In the genomic region with DNA sequence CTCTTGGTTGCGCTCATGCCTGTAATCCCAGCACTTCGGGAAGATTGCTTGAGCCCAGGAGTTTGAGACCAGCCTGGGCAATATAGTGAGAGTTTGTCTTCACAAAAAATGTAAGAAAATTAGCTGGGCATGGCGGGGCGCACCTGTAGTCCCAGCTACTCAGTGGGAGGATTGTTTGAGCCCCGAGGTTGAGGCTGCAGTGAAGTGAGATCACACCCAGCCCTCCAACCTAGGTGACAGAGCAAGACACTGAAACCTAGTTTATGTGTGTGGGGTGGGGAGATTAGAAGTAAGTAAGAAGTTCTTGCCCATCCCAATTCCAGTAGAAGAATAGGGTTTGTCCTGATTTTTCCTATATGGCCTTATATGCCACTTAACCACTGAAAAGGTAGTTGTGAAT, we compare ENCODE assay signal across 9 cellular contexts. TPM values are rescaled to one million over a fixed set of nuclear protein-coding genes. Genes with fewer than 3 reads are reported as not detected.
A peak's percentile ranks its signal among the peaks of the same experiment; 100 is the strongest.
DNase-seq lines count a peak whose midpoint lies in the region; ATAC-seq, FAIRE-seq and TF ChIP-seq lines count a peak whose summit lies in the region.
"Had no signal": no experiment of that assay in that cellular context is flagged by ENCODE, and none has a peak within 500 bp of the region (broad histone marks: within the 10 kb centered on the region; RNA-seq: fewer than 3 reads in every experiment).

No MANE protein-coding gene starts in this region.

- no peak overlapping the region for H4K91ac ChIP-seq in H1 (replicated peaks; ENCODE audit: insufficient read length, low read length)
- H4K91ac ChIP-seq in trophoblast cell (ENCODE audit: low read depth, low read length) = no peak overlapping the region

- TF ChIP-seq RAD21 in H1 (IDR thresholded peaks at IDR 0.05 in 1 of 2, conservative IDR thresholded peaks at IDR 0.05 in 1 of 2; ENCODE audit: low read depth in 2 of 2, low read length in 2 of 2) = no peak

- H4K5ac ChIP-seq in H1 (ENCODE audit: insufficient read length, low read depth, low read length) = no peak overlapping the region

- H3K79me2 ChIP-seq in DND-41 (ENCODE audit: insufficient read depth, low read length) (peaks cover 70% of the 10 kb centered on the region), H1 (ENCODE audit: control insufficient read depth in 1 of 2, insufficient read depth in 2 of 2, low read length in 2 of 2) (peaks cover 37 to 70% of the 10 kb centered on the region in 2 experiments), trophoblast cell (ENCODE audit: control insufficient read depth, insufficient read depth, low read length, poor library complexity) (peaks cover 14% of the 10 kb centered on the region)

- no peak for FAIRE-seq in H1 (lab: Jason Lieb, UNC)
- FAIRE-seq: GM19239 had no signal

- 92% methylated on average over 5 of the region's 5 CpGs; no CpG with 5 or more reads in 1 of the 2 experiments for WGBS in H1 (ENCODE audit: extremely low coverage in 1 of 2, insufficient coverage in 1 of 2, insufficient read length in 1 of 2, insufficient replicate concordance in 2 of 2, low coverage in 1 of 2, low lambda C conversion rate in 2 of 2, missing lambda C conversion rate in 1 of 2), 2 experiments
- no CpG with 5 or more reads among the region's 5 CpGs for WGBS in trophoblast cell (ENCODE audit: extremely low coverage, insufficient coverage, insufficient read length)

- H2BK120ac ChIP-seq in H1 (replicated peaks; ENCODE audit: low read depth, low read length) (no peak overlapping the region), trophoblast cell (ENCODE audit: insufficient read depth, low read length, poor library complexity) (no peak overlapping the region)

- H2AFZ ChIP-seq in DND-41 (ENCODE audit: low read depth, low read length) (no peak overlapping the region), H1 (ENCODE audit: low read length) (no peak overlapping the region), trophoblast cell (ENCODE audit: insufficient read depth, low read length, poor library complexity) (no peak overlapping the region)

- no peak overlapping the region for H3K23ac ChIP-seq in H1 (ENCODE audit: insufficient read length)
- no peak overlapping the region for H3K23ac ChIP-seq in trophoblast cell (ENCODE audit: low read length)

- peaks cover 69% of the 10 kb centered on the region for H3K36me3 ChIP-seq in DND-41 (ENCODE audit: insufficient read depth, low read length)
- H3K36me3 ChIP-seq in Panc1 (ENCODE audit: control insufficient read depth, insufficient read depth, low read length) = peaks cover 45% of the 10 kb centered on the region
- peaks cover 31 to 60% (median 49%) of the 10 kb centered on the region in 4 experiments for H3K36me3 ChIP-seq in H1 (ENCODE audit: control insufficient read depth in 2 of 4, insufficient read depth in 4 of 4, low read length in 3 of 4)
- H3K36me3 ChIP-seq in trophoblast cell (ENCODE audit: control insufficient read depth in 1 of 2, insufficient read depth in 2 of 2, low read length in 2 of 2) = peaks cover 5 to 31% of the 10 kb centered on the region in 2 experiments

- no peak overlapping the region for H2BK12ac ChIP-seq in H1 (ENCODE audit: low read depth, low read length)
- no peak overlapping the region for H2BK12ac ChIP-seq in trophoblast cell (ENCODE audit: low read length)

- TF ChIP-seq CTCF in DND-41 (IDR thresholded peaks at IDR 0.05; ENCODE audit: borderline replicate concordance, extremely low read depth, low read length, poor library complexity, severe bottlenecking) (no peak), Panc1 (IDR thresholded peaks at IDR 0.05) (no peak), H1 (IDR thresholded peaks at IDR 0.05; ENCODE audit: control extremely low read depth in 1 of 3, insufficient read depth in 1 of 3, low read depth in 1 of 3, low read length in 3 of 3) (no peak)

- H2BK5ac ChIP-seq in H1 (ENCODE audit: low read depth, low read length) = no peak overlapping the region
- H2BK5ac ChIP-seq in trophoblast cell (ENCODE audit: low read depth, low read length, poor library complexity) = no peak overlapping the region

- H3K14ac ChIP-seq in H1 (ENCODE audit: insufficient read length) = no peak overlapping the region
- H3K14ac ChIP-seq in trophoblast cell (ENCODE audit: low read length) = no peak overlapping the region

- H3K9ac ChIP-seq in DND-41 (ENCODE audit: low read depth, low read length) = peak overlapping the region; percentile 82
- H3K9ac ChIP-seq in H1 (replicated peaks in 1 of 4; ENCODE audit: extremely low read depth in 1 of 4, low read depth in 3 of 4, low read length in 3 of 4) = peak overlapping the region in 1 of 4 experiments; percentile 57; a peak in 5 of 7 replicates
- H3K9ac ChIP-seq in trophoblast cell (ENCODE audit: low read length) = no peak overlapping the region

- H3K27ac ChIP-seq in DND-41 (ENCODE audit: low read length) = peak overlapping the region; percentile 97; the same call in 1 of the 2 replicates
- peak overlapping the region; percentile 94 for H3K27ac ChIP-seq in Panc1 (ENCODE audit: low read length)
- H3K27ac ChIP-seq in H1 (ENCODE audit: low read depth, low read length) = peak overlapping the region; percentile 38; the same call in 1 of the 2 replicates
- no peak overlapping the region for H3K27ac ChIP-seq in trophoblast cell (ENCODE audit: low read depth, low read length)

- no peak for TF ChIP-seq POLR2A in H1 (IDR thresholded peaks at IDR 0.05; ENCODE audit: control extremely low read depth in 1 of 2, low read depth in 2 of 2, low read length in 2 of 2)

- H3K4me3 ChIP-seq in DND-41 (ENCODE audit: low read depth in 1 of 2, low read length in 2 of 2) (peak overlapping the region; percentile 78 to 83; a peak in 3 of 4 replicates), Panc1 (ENCODE audit: low read depth in 2 of 2, low read length in 2 of 2) (peak overlapping the region; percentile 99), H1 (ENCODE audit: extremely low read depth in 1 of 4, insufficient read depth in 2 of 4, low read depth in 3 of 4, low read length in 4 of 4) (peak overlapping the region; percentile 3 to 100 (median 98); a peak in 5 of 8 replicates), trophoblast cell (ENCODE audit: low read depth, low read length) (no peak overlapping the region)

- peaks cover 5% of the 10 kb centered on the region for H3K23me2 ChIP-seq in H1 (ENCODE audit: low read depth, low read length)

- H4K8ac ChIP-seq in H1 (ENCODE audit: extremely low read depth, insufficient read depth, low read length) (no peak overlapping the region), trophoblast cell (ENCODE audit: low read depth, low read length) (no peak overlapping the region)

- H3K4me2 ChIP-seq in DND-41 (ENCODE audit: insufficient read depth, low read length) (peak overlapping the region; percentile 76), H1 (ENCODE audit: insufficient read depth in 1 of 2, low read depth in 2 of 2, low read length in 2 of 2) (peak overlapping the region; percentile 71 to 77), trophoblast cell (ENCODE audit: low read length) (peak overlapping the region; percentile 11)

- no peak overlapping the region for H2BK15ac ChIP-seq in H1 (ENCODE audit: low read length)

- ATAC-seq in DND-41 (ENCODE audit: insufficient read depth, low read depth) (no peak), Panc1 (no peak), HG02642 (IDR thresholded peaks at IDR 0.05; ENCODE audit: poor library complexity, unreplicated experiment) (no peak), HG03045 (IDR thresholded peaks at IDR 0.05; ENCODE audit: unreplicated experiment) (no peak)

- H4K20me1 ChIP-seq in DND-41 (ENCODE audit: insufficient read depth, low read length) (peaks cover 66% of the 10 kb centered on the region), H1 (replicated peaks in 1 of 2; ENCODE audit: control insufficient read depth in 1 of 2, insufficient read depth in 2 of 2, low read length in 2 of 2) (peaks cover 26 to 31% of the 10 kb centered on the region in 2 experiments)

- peaks cover 59% of the 10 kb centered on the region for H3K4me1 ChIP-seq in DND-41 (ENCODE audit: insufficient read depth, low read length)
- peaks cover 20% of the 10 kb centered on the region for H3K4me1 ChIP-seq in Panc1 (ENCODE audit: control insufficient read depth, insufficient read depth, low read length)
- peaks cover 0 to 6% (median 3%) of the 10 kb centered on the region in 4 experiments; a peak in 4 of 7 replicates for H3K4me1 ChIP-seq in H1 (replicated peaks in 1 of 4; ENCODE audit: control insufficient read depth in 3 of 4, insufficient read depth in 4 of 4, low read length in 3 of 4)
- peaks cover 0 to 2% of the 10 kb centered on the region in 2 experiments for H3K4me1 ChIP-seq in trophoblast cell (ENCODE audit: control insufficient read depth in 1 of 2, insufficient read depth in 2 of 2, low read length in 2 of 2)

- no peak for TF ChIP-seq EP300 in H1 (IDR thresholded peaks at IDR 0.05; ENCODE audit: borderline replicate concordance in 1 of 2, low read depth in 2 of 2, low read length in 2 of 2)

- H3K27me3 ChIP-seq in DND-41 (ENCODE audit: insufficient read depth, low read length, poor library complexity) (no peaks in the 10 kb centered on the region), Panc1 (ENCODE audit: control insufficient read depth, insufficient read depth, low read length) (no peaks in the 10 kb centered on the region), H1 (replicated peaks in 1 of 4; ENCODE audit: control insufficient read depth in 3 of 4, extremely low read depth in 1 of 4, insufficient read depth in 3 of 4, low read length in 3 of 4) (no peaks in the 10 kb centered on the region; a peak in 1 of 7 replicates), trophoblast cell (ENCODE audit: insufficient read depth, low read length) (no peaks in the 10 kb centered on the region)

- POLR2A ChIA-PET in Panc1 (lab: Charles Lee) (no interaction called here), H1 (lab: Charles Lee; ENCODE audit: partially characterized antibody) (interaction anchor here (1.0 to 2.3 kb wide), 9 partner anchors 9 to 245 kb away, joined by 3 to 10 read pairs (median 4); no protein-coding TSS in a partner anchor)

- no peak overlapping the region for H3K56ac ChIP-seq in H1 (replicated peaks; ENCODE audit: insufficient read length, low read depth, low read length)

- CTCF ChIA-PET in Panc1 (lab: Charles Lee) = no interaction called here
- CTCF ChIA-PET in H1 (lab: Charles Lee; ENCODE audit: partially characterized antibody) = interaction anchor here (1.0 to 1.3 kb wide), 2 partner anchors 85 to 160 kb away, joined by 3 to 4 read pairs; no protein-coding TSS in a partner anchor

- in situ Hi-C loops in Panc1 (cut with HindIII; ENCODE audit: low pct_unique_long_range_greater_than_20kb, low sequenced_read_pairs) = no loop called here

- no peak overlapping the region for H2BK20ac ChIP-seq in H1 (ENCODE audit: low read length)

- no peak overlapping the region for H3K18ac ChIP-seq in H1 (ENCODE audit: extremely low read depth, low read length)
- H3K18ac ChIP-seq in trophoblast cell (ENCODE audit: low read length) = no peak overlapping the region

- H3K4ac ChIP-seq in H1 (replicated peaks; ENCODE audit: insufficient read length, low read depth, low read length) = no peak overlapping the region
- peak overlapping the region; percentile 22 for H3K4ac ChIP-seq in trophoblast cell (ENCODE audit: low read depth, low read length)

- H2AK5ac ChIP-seq in H1 (ENCODE audit: low read depth, low read length) (no peak overlapping the region), trophoblast cell (ENCODE audit: low read length) (no peak overlapping the region)

- H3K79me1 ChIP-seq in H1 (ENCODE audit: low read depth, low read length) (no peaks in the 10 kb centered on the region; the same call in 1 of the 2 replicates), trophoblast cell (ENCODE audit: low read length) (peaks cover 8% of the 10 kb centered on the region)

- BruUV-seq in Panc1 (replicated peaks; lab: Mats Ljungman, UMichigan) = no TSS peak

- no peak for DNase-seq in DND-41
- no peak for DNase-seq in Panc1 (ENCODE audit: low read depth, low spot score)
- DNase-seq in H1 (ENCODE audit: low read depth in 1 of 2, low spot score in 2 of 2) = no peak
- DNase-seq in trophoblast cell = no peak
- DNase-seq in anterior cingulate cortex (lab: John Stamatoyannopoulos, UW) = no peak
- DNase-seq in cerebellar nuclear complex (lab: John Stamatoyannopoulos, UW) = no peak

- H4K12ac ChIP-seq in trophoblast cell (ENCODE audit: low read depth, low read length) = no peak overlapping the region

- intact Hi-C loops in Panc1 (cut with micrococcal nuclease; ENCODE audit: unreplicated experiment) = no loop called here

- H3K9me3 ChIP-seq in DND-41 (ENCODE audit: insufficient read depth, low read length, severe bottlenecking) (no peaks in the 10 kb centered on the region), Panc1 (ENCODE audit: control insufficient read depth, insufficient read depth, low read depth, low read length) (no peaks in the 10 kb centered on the region), H1 (ENCODE audit: insufficient read depth in 2 of 2, low read depth in 1 of 2, low read length in 1 of 2) (no peaks in the 10 kb centered on the region), trophoblast cell (ENCODE audit: insufficient read depth, low read depth, low read length) (no peaks in the 10 kb centered on the region)

RNA-seq across cellular contexts. Expression of gene RPL5, which starts 2.0 kb away (rescaled TPM):
- total RNA-seq in Panc1 (2021; ENCODE audit: unreplicated experiment) = 446 TPM
- 459 TPM for polyA plus RNA-seq in Panc1 (2012; ENCODE audit: insufficient read length)
- 1,464 and 1,506 TPM in 2 replicates for total RNA-seq in H1 (2021; fragmentation: NEBNext Ultra II Directional; extraction: Animal tissue kit (Norgen Biotek cat#: 25700))
- polyA plus RNA-seq in H1 (2011; rRNA removed) = 945 and 2,034 TPM in 2 replicates
- 2,075 TPM for polyA plus RNA-seq in H1 (2011; cell fraction: cytosol; rRNA removed)
- 1,548 TPM for polyA plus RNA-seq in H1 (2011; cell fraction: nucleus; rRNA removed)
- polyA plus RNA-seq in H1 (2012, experiment 1 of 2) = 2,228 to 3,798 TPM (median 2,465 TPM) in 4 replicates
- polyA plus RNA-seq in H1 (2012, experiment 2 of 2) = 744 TPM
- polyA plus RNA-seq in H1 (2013, experiment 1 of 2) = 5,108 TPM
- 4,994 TPM for polyA plus RNA-seq in H1 (2013, experiment 2 of 2)
- 1,367 and 1,617 TPM in 2 replicates for polyA minus RNA-seq in H1 (2011; rRNA and poly(A)+ RNA removed)
- polyA minus RNA-seq in H1 (2011; cell fraction: cytosol; rRNA and poly(A)+ RNA removed) = 467 TPM
- 1,625 TPM for polyA minus RNA-seq in H1 (2011; cell fraction: nucleus; rRNA and poly(A)+ RNA removed)
- 3,279 and 3,316 TPM in 2 replicates for polyA plus RNA-seq in trophoblast cell (2013)

RNA-seq across cellular contexts. Expression of gene EVI5, which starts 48.9 kb away (rescaled TPM):
- total RNA-seq in Panc1 (2021; ENCODE audit: unreplicated experiment) = 21.2 TPM
- 4.7 TPM for polyA plus RNA-seq in Panc1 (2012; ENCODE audit: insufficient read length)
- 13.7 TPM in 2 replicates for total RNA-seq in H1 (2021; fragmentation: NEBNext Ultra II Directional; extraction: Animal tissue kit (Norgen Biotek cat#: 25700))
- 1.1 and 1.7 TPM in 2 replicates for polyA plus RNA-seq in H1 (2011; rRNA removed)
- polyA plus RNA-seq in H1 (2011; cell fraction: cytosol; rRNA removed) = 3.0 TPM
- polyA plus RNA-seq in H1 (2011; cell fraction: nucleus; rRNA removed) = 6.4 TPM
- 2.0 to 4.4 TPM (median 2.8 TPM) in 4 replicates for polyA plus RNA-seq in H1 (2012, experiment 1 of 2)
- 0.07 TPM for polyA plus RNA-seq in H1 (2012, experiment 2 of 2)
- 4.4 TPM for polyA plus RNA-seq in H1 (2013, experiment 1 of 2)
- polyA plus RNA-seq in H1 (2013, experiment 2 of 2) = 4.7 TPM
- polyA minus RNA-seq in H1 (2011; rRNA and poly(A)+ RNA removed) = 3.6 and 4.5 TPM in 2 replicates
- 6.9 TPM for polyA minus RNA-seq in H1 (2011; cell fraction: cytosol; rRNA and poly(A)+ RNA removed)
- polyA minus RNA-seq in H1 (2011; cell fraction: nucleus; rRNA and poly(A)+ RNA removed) = 19.8 TPM
- 17.8 and 20.6 TPM in 2 replicates for polyA plus RNA-seq in trophoblast cell (2013)

Comparison
In these comparisons a context has a peak if more than half of its experiments do, and no peak if none do; other contexts are left out.
1. H3K4me2 ChIP-seq: peak in every context shown above with its lines; median percentile 76 in DND-41; 74 in H1; 11 in trophoblast cell.